In genomic region chr10:117175215-117175900, GRCh38 we compare ENCODE assay signal across 8 cellular contexts. TPM values are rescaled to one million over a fixed set of nuclear protein-coding genes. Genes with fewer than 3 reads are reported as not detected.
DNase-seq lines count a peak whose midpoint lies in the region; ATAC-seq and TF ChIP-seq lines count a peak whose summit lies in the region.

No MANE protein-coding gene starts in this region.

- peak; percentile 40 to 44 for ATAC-seq in activated CD4-positive, CD25-positive, alpha-beta regulatory T cell treated with anti-CD3 and anti-CD28 coated beads, Interleukin-2, amount 50 U/mL, for 24 hours
- ATAC-seq in right lobe of liver = peak; percentile 51 to 63 (median 59)

- TF ChIP-seq POLR2A in right lobe of liver (IDR thresholded peaks at IDR 0.05) = no peak

- no peaks in the 10 kb centered on the region for H3K36me3 ChIP-seq in right lobe of liver
- no peaks in the 10 kb centered on the region for H3K36me3 ChIP-seq in subcutaneous abdominal adipose tissue (ENCODE audit: control insufficient read depth in 5 of 5, insufficient read depth in 5 of 5, low read length in 5 of 5)

- H3K4me3 ChIP-seq in HFF-Myc (replicated peaks; ENCODE audit: low read depth, low read length) (peak overlapping the region; percentile 43), cardiac fibroblast (replicated peaks in 1 of 2; ENCODE audit: low read depth in 2 of 2, low read length in 2 of 2) (peak overlapping the region; percentile 30 to 32), right lobe of liver (peak overlapping the region; percentile 41 to 50 (median 42)), subcutaneous abdominal adipose tissue (ENCODE audit: low read depth in 1 of 5, low read length in 5 of 5) (peak overlapping the region; percentile 58 to 78 (median 68))

- TF ChIP-seq CTCF in HFF-Myc (IDR thresholded peaks at IDR 0.05; ENCODE audit: low read depth, low read length, missing control alignments) = no peak
- TF ChIP-seq CTCF in cardiac fibroblast (IDR thresholded peaks at IDR 0.05; ENCODE audit: low read depth, low read length) = no peak
- no peak for TF ChIP-seq CTCF in right lobe of liver (IDR thresholded peaks at IDR 0.05)

- H3K27me3 ChIP-seq in right lobe of liver (peaks cover 0 to 18% of the 10 kb centered on the region in 2 donors), subcutaneous abdominal adipose tissue (ENCODE audit: control insufficient read depth in 5 of 5, insufficient read depth in 4 of 5, low read length in 5 of 5) (peaks cover 19 to 45% (median 34%) of the 10 kb centered on the region in 5 donors)

- intact Hi-C loops in right lobe of liver (cut with DNase I) = loop anchor here (10.0 kb wide), 1 partner anchor 491 kb away; no protein-coding TSS in a partner anchor

- under 1% methylated on average over 30 of the region's 46 CpGs for WGBS in right lobe of liver (ENCODE audit: insufficient coverage, low coverage, low lambda C conversion rate, missing lambda C conversion rate)

- H3K4me1 ChIP-seq in right lobe of liver (peaks cover 0 to 15% (median 0%) of the 10 kb centered on the region in 4 donors), subcutaneous abdominal adipose tissue (ENCODE audit: control insufficient read depth in 5 of 5, insufficient read depth in 5 of 5, low read length in 5 of 5) (peaks cover 3 to 16% (median 13%) of the 10 kb centered on the region in 5 donors)

- H3K9me3 ChIP-seq in right lobe of liver = no peaks in the 10 kb centered on the region
- H3K9me3 ChIP-seq in subcutaneous abdominal adipose tissue (ENCODE audit: control insufficient read depth in 5 of 5, low read length in 5 of 5) = no peaks in the 10 kb centered on the region

- H3K9ac ChIP-seq in subcutaneous abdominal adipose tissue (ENCODE audit: low read length in 5 of 5) = peak overlapping the region in 2 of 5 donors; percentile 46 to 53

- DNase-seq in activated CD4-positive, CD25-positive, alpha-beta regulatory T cell (lab: John Stamatoyannopoulos, UW) = no peak
- DNase-seq in HFF-Myc (ENCODE audit: extremely low read depth, low read depth) = no peak
- peak; percentile 39 for DNase-seq in NCI-H1105 treated with DMSO at 0.1 percent for 48 hours (lab: John Stamatoyannopoulos, UW)
- DNase-seq in cardiac fibroblast (ENCODE audit: low read depth in 2 of 2) = no peak
- DNase-seq in right lobe of liver = peak; percentile 47 to 67 (median 51)
- no peak for DNase-seq in SHP77 treated with DMSO at 0.1 percent for 48 hours (lab: John Stamatoyannopoulos, UW)

- H3K27ac ChIP-seq in right lobe of liver = no peak overlapping the region
- no peak overlapping the region for H3K27ac ChIP-seq in subcutaneous abdominal adipose tissue (ENCODE audit: low read depth, low read length)

RNA-seq across cellular contexts. Expression of gene KCNK18, which starts 21.9 kb away (rescaled TPM):
- total RNA-seq in right lobe of liver = not detected

RNA-seq across cellular contexts. Expression of gene VAX1, which starts 37.3 kb away (rescaled TPM):
- not detected for total RNA-seq in right lobe of liver

Comparison
In these comparisons a context has a peak if more than half of its experiments do, and no peak if none do; other contexts are left out.
1. DNase-seq: peak in NCI-H1105 treated with DMSO at 0.1 percent for 48 hours (single experiment) and right lobe of liver (3 of 3); none in activated CD4-positive, CD25-positive, alpha-beta regulatory T cell (0 of 4), HFF-Myc (single experiment), cardiac fibroblast (0 of 2) and SHP77 treated with DMSO at 0.1 percent for 48 hours (single experiment).
2. Peak in every context shown above with its lines, with median percentiles within 50 percentile points of each other: H3K4me3 ChIP-seq.